22 cellular contexts compared by ENCODE assay signal in genomic region chr12:15808250-15808971, GRCh38. TPM values are rescaled to one million over a fixed set of nuclear protein-coding genes. Genes with fewer than 3 reads are reported as not detected.
A peak's percentile ranks its signal among the peaks of the same experiment; 100 is the strongest.
DNase-seq lines count a peak whose midpoint lies in the region; ATAC-seq, FAIRE-seq and TF ChIP-seq lines count a peak whose summit lies in the region.
"Had no signal": no experiment of that assay in that cellular context is flagged by ENCODE, and none has a peak within 500 bp of the region (broad histone marks: within the 10 kb centered on the region; RNA-seq: fewer than 3 reads in every experiment).

No MANE protein-coding gene starts in this region.

- H3K9me3 Mint-ChIP-seq in HFFc6 = no peaks in the 10 kb centered on the region
- no peaks in the 10 kb centered on the region for H3K9me3 Mint-ChIP-seq in activated T-cell treated with anti-CD3 and anti-CD28 coated beads, Interleukin-2, amount 50 U/mL, for 4 hours
- H3K9me3 Mint-ChIP-seq: CD4-positive, alpha-beta T cell; natural killer cell; stimulated activated effector memory CD8-positive, alpha-beta T cell treated with anti-CD3 and anti-CD28 coated beads, Interleukin-12 subunit alpha, Interleukin-12 subunit beta, amount 100 ng/mL, for 72 hours; T-helper 1 cell treated with Interleukin-12 subunit alpha and Interleukin-12 subunit beta and Interleukin-4 antibody, amounts not matched to agents 30 μg/mL and 1 μg/mL, for 36 hours had no signal

- no peak overlapping the region for H2BK12ac ChIP-seq in neuronal stem cell (ENCODE audit: low read length)

- TF ChIP-seq CTCF in HFFc6 (IDR thresholded peaks at IDR 0.05) (no peak), tibial artery (IDR thresholded peaks at IDR 0.05) (no peak)

- H4K8ac ChIP-seq in neuronal stem cell (ENCODE audit: low read depth, low read length) = no peak overlapping the region

- no peak overlapping the region for H3K23ac ChIP-seq in neuronal stem cell (ENCODE audit: low read depth, low read length, poor library complexity)

- H3K4me1 ChIP-seq in neuronal stem cell (ENCODE audit: control insufficient read depth in 2 of 2, insufficient read depth in 1 of 2, low read depth in 1 of 2, low read length in 2 of 2) (peaks cover 0 to 2% of the 10 kb centered on the region in 2 donors), tibial artery (peaks cover 0 to 27% (median 2%) of the 10 kb centered on the region in 4 donors)
- H3K4me1 ChIP-seq: testis had no signal

- no peaks in the 10 kb centered on the region for H3K27me3 ChIP-seq in neuronal stem cell (ENCODE audit: control insufficient read depth in 3 of 3, insufficient read depth in 3 of 3, low read depth in 1 of 3, low read length in 3 of 3)
- no peaks in the 10 kb centered on the region for H3K27me3 ChIP-seq in tibial artery
- H3K27me3 ChIP-seq: cardiac muscle cell, testis had no signal

- no peaks in the 10 kb centered on the region for H3K4me1 Mint-ChIP-seq in HFFc6 (ENCODE audit: low read depth)
- H3K4me1 Mint-ChIP-seq in activated T-cell treated with anti-CD3 and anti-CD28 coated beads, Interleukin-2, amount 50 U/mL, for 4 hours (ENCODE audit: low read depth) = no peaks in the 10 kb centered on the region
- H3K4me1 Mint-ChIP-seq: natural killer cell; stimulated activated effector memory CD8-positive, alpha-beta T cell treated with anti-CD3 and anti-CD28 coated beads, Interleukin-12 subunit alpha, Interleukin-12 subunit beta, amount 100 ng/mL, for 72 hours had no signal

- H3K36me3 Mint-ChIP-seq in HFFc6 (ENCODE audit: low read depth) = no peaks in the 10 kb centered on the region
- no peaks in the 10 kb centered on the region for H3K36me3 Mint-ChIP-seq in activated T-cell treated with anti-CD3 and anti-CD28 coated beads, Interleukin-2, amount 50 U/mL, for 4 hours (ENCODE audit: insufficient read depth)
- H3K36me3 Mint-ChIP-seq: natural killer cell; stimulated activated effector memory CD8-positive, alpha-beta T cell treated with anti-CD3 and anti-CD28 coated beads, Interleukin-12 subunit alpha, Interleukin-12 subunit beta, amount 100 ng/mL, for 72 hours had no signal

- H3K27ac Mint-ChIP-seq in HFFc6 = no peak overlapping the region
- H3K27ac Mint-ChIP-seq: CD4-positive, alpha-beta T cell; natural killer cell; stimulated activated effector memory CD8-positive, alpha-beta T cell treated with anti-CD3 and anti-CD28 coated beads, Interleukin-12 subunit alpha, Interleukin-12 subunit beta, amount 100 ng/mL, for 72 hours; T-helper 1 cell treated with Interleukin-12 subunit alpha and Interleukin-12 subunit beta and Interleukin-4 antibody, amounts not matched to agents 30 μg/mL and 1 μg/mL, for 36 hours had no signal

- H2BK5ac ChIP-seq in neuronal stem cell (ENCODE audit: low read length) = no peak overlapping the region

- peak overlapping the region; percentile 9 for H4K91ac ChIP-seq in neuronal stem cell (ENCODE audit: low read depth, low read length, poor library complexity)

- no peak for ATAC-seq in activated T-cell treated with anti-CD3 and anti-CD28 coated beads, Interleukin-2, amount 50 U/mL, for 4 hours
- ATAC-seq: natural killer cell; stimulated activated effector memory CD8-positive, alpha-beta T cell treated with anti-CD3 and anti-CD28 coated beads, Interleukin-12 subunit alpha, Interleukin-12 subunit beta, amount 100 ng/mL, for 72 hours had no signal

- H3K27ac ChIP-seq in neuronal stem cell (replicated peaks; ENCODE audit: low read length) (no peak overlapping the region), tibial artery (peak overlapping the region in 1 of 2 donors; percentile 39)
- H3K27ac ChIP-seq: cardiac muscle cell, epithelial cell of prostate, testis had no signal

- no peaks in the 10 kb centered on the region for H3K79me1 ChIP-seq in neuronal stem cell (ENCODE audit: low read depth, low read length)

- WGBS in neuronal stem cell (ENCODE audit: extremely low coverage in 2 of 2, insufficient read length in 2 of 2, insufficient replicate concordance in 1 of 2), 2 donors = no CpG with 5 or more reads among the region's 4 CpGs

- no peak overlapping the region for H2BK120ac ChIP-seq in neuronal stem cell (ENCODE audit: low read depth, low read length)

- H3K9ac ChIP-seq in neuronal stem cell (ENCODE audit: low read depth, low read length, poor library complexity) = no peak overlapping the region

- H3K9me3 ChIP-seq in neuronal stem cell (replicated peaks in 1 of 2; ENCODE audit: control insufficient read depth in 2 of 2, insufficient read depth in 1 of 2, low read depth in 1 of 2, low read length in 2 of 2) (no peaks in the 10 kb centered on the region), tibial artery (no peaks in the 10 kb centered on the region)
- H3K9me3 ChIP-seq: testis had no signal

- H3K4me3 ChIP-seq in neuronal stem cell (ENCODE audit: low read length in 2 of 2) (no peak overlapping the region), tibial artery (no peak overlapping the region)
- H3K4me3 ChIP-seq: cardiac muscle cell, testis had no signal

- no peak overlapping the region for H2BK15ac ChIP-seq in neuronal stem cell (ENCODE audit: low read length)

- no peak overlapping the region for H3K18ac ChIP-seq in neuronal stem cell (ENCODE audit: low read length)

- no peak overlapping the region for H3K4ac ChIP-seq in neuronal stem cell (ENCODE audit: low read length)

- H2AK5ac ChIP-seq in neuronal stem cell (ENCODE audit: low read depth, low read length) = no peak overlapping the region

- no peak overlapping the region for H3K14ac ChIP-seq in neuronal stem cell (ENCODE audit: low read length)

- no peak overlapping the region for H3K4me2 ChIP-seq in neuronal stem cell (ENCODE audit: insufficient read depth, low read length, poor library complexity, severe bottlenecking)

- DNase-seq in NCI-H510A treated with DMSO at 0.1 percent for 48 hours (lab: John Stamatoyannopoulos, UW) = peak; percentile 35
- DNase-seq in NCI-H510A (lab: John Stamatoyannopoulos, UW) = no peak
- DNase-seq in HFFc6 = peak; percentile 16
- no peak for DNase-seq in neuronal stem cell (ENCODE audit: low spot score)
- DNase-seq in activated T-cell treated with anti-CD3 and anti-CD28 coated beads, Interleukin-2, amount 50 U/mL, for 4 hours = no peak
- no peak for DNase-seq in SIG-M5 (lab: John Stamatoyannopoulos, UW)
- DNase-seq in tibial artery = no peak
- DNase-seq: activated CD4-positive, alpha-beta T cell treated with anti-CD3 and anti-CD28 coated beads, Interleukin-2, amount 50 U/mL, for 1 hour; activated CD8-positive, alpha-beta memory T cell treated with anti-CD3 and anti-CD28 coated beads, Interleukin-2, amount 50 U/mL, for 4 hours; CD4-positive, alpha-beta T cell; DMS79; KG1; natural killer cell; NCI-H2107; posterior cingulate gyrus; SHP77 treated with DMSO at 0.1 percent for 48 hours; testis had no signal

- no peaks in the 10 kb centered on the region; the same call in 1 of the 2 replicates for H3K27me3 Mint-ChIP-seq in HFFc6 (ENCODE audit: insufficient read depth)
- peaks cover 7% of the 10 kb centered on the region for H3K27me3 Mint-ChIP-seq in activated T-cell treated with anti-CD3 and anti-CD28 coated beads, Interleukin-2, amount 50 U/mL, for 4 hours (ENCODE audit: low read depth)

- H2AFZ ChIP-seq in neuronal stem cell (ENCODE audit: low read length) = no peak overlapping the region

- FAIRE-seq in endometrium (lab: Jason Lieb, UNC) = peak; percentile 93

- intact Hi-C loops in tibial artery (cut with DNase I; ENCODE audit: low total_unique reads) = no loop called here

- H3K4me3 Mint-ChIP-seq in HFFc6 = no peak overlapping the region
- no peak overlapping the region for H3K4me3 Mint-ChIP-seq in activated T-cell treated with anti-CD3 and anti-CD28 coated beads, Interleukin-2, amount 50 U/mL, for 4 hours
- H3K4me3 Mint-ChIP-seq: CD4-positive, alpha-beta T cell; natural killer cell; stimulated activated effector memory CD8-positive, alpha-beta T cell treated with anti-CD3 and anti-CD28 coated beads, Interleukin-12 subunit alpha, Interleukin-12 subunit beta, amount 100 ng/mL, for 72 hours; T-helper 1 cell treated with Interleukin-12 subunit alpha and Interleukin-12 subunit beta and Interleukin-4 antibody, amounts not matched to agents 30 μg/mL and 1 μg/mL, for 36 hours had no signal

- H3K36me3 ChIP-seq in neuronal stem cell (replicated peaks in 1 of 2; ENCODE audit: control insufficient read depth in 2 of 2, insufficient read depth in 2 of 2, low read length in 2 of 2) (no peaks in the 10 kb centered on the region), tibial artery (no peaks in the 10 kb centered on the region)
- H3K36me3 ChIP-seq: cardiac muscle cell had no signal

RNA-seq across cellular contexts. Expression of gene EPS8, which starts 19.2 kb away (rescaled TPM):
- 10 to 100 TPM; 46.1 to 50.7 (median 46.6) TPM for total RNA-seq in HFFc6 (2021; fragmentation: NEBNext Ultra II Directional; extraction: Animal tissue kit (Norgen Biotek cat#: 25700))
- 9.6 TPM for polyA plus RNA-seq in neuronal stem cell (2013, experiment 1 of 2)
- 9.2 TPM for polyA plus RNA-seq in neuronal stem cell (2013, experiment 2 of 2)
- total RNA-seq in activated T-cell treated with anti-CD3 and anti-CD28 coated beads, Interleukin-2, amount 50 U/mL, for 4 hours = 1 to 10 TPM in 1 of 3 donors, under 1 TPM in 2; 0.73 to 1.4 (median 0.95) TPM

Comparison
In these comparisons a context has a peak if more than half of its experiments do, and no peak if none do; other contexts are left out.
1. DNase-seq: peak in NCI-H510A treated with DMSO at 0.1 percent for 48 hours (single experiment) and HFFc6 (single experiment); none in NCI-H510A (single experiment), neuronal stem cell (single experiment), activated T-cell treated with anti-CD3 and anti-CD28 coated beads, Interleukin-2, amount 50 U/mL, for 4 hours (single experiment), SIG-M5 (single experiment) and tibial artery (0 of 2).
2. RNA of gene EPS8, which starts 19.2 kb away (total RNA-seq): 46.1 to 50.7 TPM in HFFc6; 0.73 to 1.4 TPM in activated T-cell treated with anti-CD3 and anti-CD28 coated beads, Interleukin-2, amount 50 U/mL, for 4 hours; every median in the first group is over 10 times any median in the second.